7 cellular contexts compared by ENCODE assay signal in the genomic region with DNA sequence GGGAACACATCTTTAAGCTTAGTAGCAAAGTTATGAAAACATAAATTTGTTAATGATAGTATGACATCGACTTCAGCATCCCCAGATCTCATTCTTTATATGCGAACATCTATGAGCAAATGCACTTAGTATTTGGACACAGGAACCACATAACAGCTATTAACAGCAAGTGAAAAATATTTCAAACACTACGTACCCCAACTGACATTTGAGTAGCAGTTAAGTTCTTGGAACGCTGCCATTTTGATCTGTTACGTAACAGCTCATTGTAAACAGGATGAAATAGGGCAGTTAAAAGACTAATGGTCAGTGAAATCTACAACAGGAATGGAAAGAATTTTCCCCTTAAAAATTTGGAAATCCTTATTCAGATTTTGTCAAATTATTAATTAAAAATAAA.
DNase-seq lines count a peak whose midpoint lies in the region; ATAC-seq and TF ChIP-seq lines count a peak whose summit lies in the region.

No MANE protein-coding gene starts in this region.

- 31% methylated on average over 5 of the region's 5 CpGs for WGBS in thyroid gland, 2 donors

- peak; percentile 99 for DNase-seq in HS-5 (ENCODE audit: low read depth)
- peak; percentile 64 for DNase-seq in RPMI7951 (ENCODE audit: low read depth)
- peak; percentile 69 for DNase-seq in foreskin melanocyte
- peak in 1 of 2 donors; percentile 16 for DNase-seq in thyroid gland
- no peak for DNase-seq in NCI-H510A treated with DMSO at 0.1 percent for 48 hours (lab: John Stamatoyannopoulos, UW)
- no peak for DNase-seq in activated naive CD4-positive, alpha-beta T cell treated with Interleukin-2 at 50 U/mL for 16 hours

- no peaks in the 10 kb centered on the region for H3K9me3 ChIP-seq in thyroid gland

- no peak for TF ChIP-seq POLR2A in thyroid gland (IDR thresholded peaks at IDR 0.05)

- H3K27me3 ChIP-seq in thyroid gland: no peaks in the 10 kb centered on the region

- no peak overlapping the region for H3K4me3 ChIP-seq in thyroid gland (replicated peaks in 1 of 3)

- intact Hi-C loops in thyroid gland (cut with DNase I): no loop called here

- peak overlapping the region in 2 of 3 donors; percentile 27 to 55 for H3K27ac ChIP-seq in thyroid gland

- no peak for ATAC-seq in GM18498 (IDR thresholded peaks at IDR 0.05; ENCODE audit: unreplicated experiment)

- H3K4me1 ChIP-seq in thyroid gland: peaks cover 0 to 21% of the 10 kb centered on the region in 2 donors

- H3K36me3 ChIP-seq in thyroid gland: no peaks in the 10 kb centered on the region

- TF ChIP-seq CTCF in thyroid gland (IDR thresholded peaks at IDR 0.05): no peak

Comparison
In these comparisons a context has a peak if more than half of its experiments do, and no peak if none do; other contexts are left out.
1. DNase-seq: peak in HS-5 (single experiment), RPMI7951 (single experiment) and foreskin melanocyte (single experiment); none in NCI-H510A treated with DMSO at 0.1 percent for 48 hours (single experiment) and activated naive CD4-positive, alpha-beta T cell treated with Interleukin-2 at 50 U/mL for 16 hours (single experiment).